2 cellular contexts compared by ENCODE assay signal in the genomic region with DNA sequence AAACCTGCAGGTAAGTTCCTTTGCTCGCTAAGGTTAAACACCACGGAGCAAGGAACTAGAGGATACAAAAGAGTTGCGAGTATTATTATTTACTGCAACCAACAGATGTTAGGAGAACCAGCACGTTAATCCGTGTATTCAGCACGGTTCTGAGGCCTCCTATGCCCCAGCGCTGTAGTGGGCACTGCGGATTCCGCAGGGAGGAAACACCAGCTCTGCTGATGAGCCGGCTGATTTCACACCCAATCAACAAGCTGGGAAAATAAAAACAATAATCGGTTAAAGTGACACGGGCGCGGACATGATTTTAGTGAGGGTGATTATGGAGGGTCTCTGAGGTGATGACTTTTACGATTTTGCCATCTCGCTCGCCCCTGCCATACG.
TF ChIP-seq lines count a peak whose summit lies in the region.

No MANE protein-coding gene starts in this region.

TF ChIP-seq in SK-N-SH, 30 proteins besides CTCF, POLR2A, EP300 and RAD21 (continued from another document):
- TF ChIP-seq NRF1 (IDR thresholded peaks at IDR 0.05; ENCODE audit: low read depth, low read length) (no peak), SIN3A (IDR thresholded peaks at IDR 0.05; ENCODE audit: borderline replicate concordance, low read depth, low read length) (no peak), ELF1 (IDR thresholded peaks at IDR 0.05) (no peak), SMC3 (IDR thresholded peaks at IDR 0.05; ENCODE audit: low read depth, low read length) (no peak), MXI1 (IDR thresholded peaks at IDR 0.05; ENCODE audit: low read depth, low read length) (no peak), CHD2 (IDR thresholded peaks at IDR 0.05; ENCODE audit: low read length, partially characterized antibody) (no peak)
- TF ChIP-seq, protein P1, sequence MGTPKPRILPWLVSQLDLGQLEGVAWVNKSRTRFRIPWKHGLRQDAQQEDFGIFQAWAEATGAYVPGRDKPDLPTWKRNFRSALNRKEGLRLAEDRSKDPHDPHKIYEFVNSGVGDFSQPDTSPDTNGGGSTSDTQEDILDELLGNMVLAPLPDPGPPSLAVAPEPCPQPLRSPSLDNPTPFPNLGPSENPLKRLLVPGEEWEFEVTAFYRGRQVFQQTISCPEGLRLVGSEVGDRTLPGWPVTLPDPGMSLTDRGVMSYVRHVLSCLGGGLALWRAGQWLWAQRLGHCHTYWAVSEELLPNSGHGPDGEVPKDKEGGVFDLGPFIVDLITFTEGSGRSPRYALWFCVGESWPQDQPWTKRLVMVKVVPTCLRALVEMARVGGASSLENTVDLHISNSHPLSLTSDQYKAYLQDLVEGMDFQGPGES (IDR thresholded peaks at IDR 0.05; ENCODE audit: low read depth, low read length): no peak
TF ChIP-seq in SK-N-SH: peak in this region for 0.

TF ChIP-seq in SK-N-SH treated with all-trans-retinoic acid at 6 μM for 48 hours, 23 proteins besides CTCF, POLR2A, EP300 and RAD21 (continued from another document):
- TF ChIP-seq GLIS3 (CRISPR knock-in tag; IDR thresholded peaks at IDR 0.05): no peak
- TF ChIP-seq, protein P2, sequence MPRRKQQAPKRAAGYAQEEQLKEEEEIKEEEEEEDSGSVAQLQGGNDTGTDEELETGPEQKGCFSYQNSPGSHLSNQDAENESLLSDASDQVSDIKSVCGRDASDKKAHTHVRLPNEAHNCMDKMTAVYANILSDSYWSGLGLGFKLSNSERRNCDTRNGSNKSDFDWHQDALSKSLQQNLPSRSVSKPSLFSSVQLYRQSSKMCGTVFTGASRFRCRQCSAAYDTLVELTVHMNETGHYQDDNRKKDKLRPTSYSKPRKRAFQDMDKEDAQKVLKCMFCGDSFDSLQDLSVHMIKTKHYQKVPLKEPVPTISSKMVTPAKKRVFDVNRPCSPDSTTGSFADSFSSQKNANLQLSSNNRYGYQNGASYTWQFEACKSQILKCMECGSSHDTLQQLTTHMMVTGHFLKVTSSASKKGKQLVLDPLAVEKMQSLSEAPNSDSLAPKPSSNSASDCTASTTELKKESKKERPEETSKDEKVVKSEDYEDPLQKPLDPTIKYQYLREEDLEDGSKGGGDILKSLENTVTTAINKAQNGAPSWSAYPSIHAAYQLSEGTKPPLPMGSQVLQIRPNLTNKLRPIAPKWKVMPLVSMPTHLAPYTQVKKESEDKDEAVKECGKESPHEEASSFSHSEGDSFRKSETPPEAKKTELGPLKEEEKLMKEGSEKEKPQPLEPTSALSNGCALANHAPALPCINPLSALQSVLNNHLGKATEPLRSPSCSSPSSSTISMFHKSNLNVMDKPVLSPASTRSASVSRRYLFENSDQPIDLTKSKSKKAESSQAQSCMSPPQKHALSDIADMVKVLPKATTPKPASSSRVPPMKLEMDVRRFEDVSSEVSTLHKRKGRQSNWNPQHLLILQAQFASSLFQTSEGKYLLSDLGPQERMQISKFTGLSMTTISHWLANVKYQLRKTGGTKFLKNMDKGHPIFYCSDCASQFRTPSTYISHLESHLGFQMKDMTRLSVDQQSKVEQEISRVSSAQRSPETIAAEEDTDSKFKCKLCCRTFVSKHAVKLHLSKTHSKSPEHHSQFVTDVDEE (CRISPR knock-in tag; IDR thresholded peaks at IDR 0.05): no peak
